ENCODE assay signal across 21 cellular contexts in genomic region chr5:16628376-16628775, GRCh38. TPM values are rescaled to one million over a fixed set of nuclear protein-coding genes. Genes with fewer than 3 reads are reported as not detected.
A peak's percentile ranks its signal among the peaks of the same experiment; 100 is the strongest.
DNase-seq lines count a peak whose midpoint lies in the region; ATAC-seq and TF ChIP-seq lines count a peak whose summit lies in the region.
"Had no signal": no experiment of that assay in that cellular context is flagged by ENCODE, and none has a peak within 500 bp of the region (broad histone marks: within the 10 kb centered on the region; RNA-seq: fewer than 3 reads in every experiment).

No MANE protein-coding gene starts in this region.

- in situ Hi-C loops in KBM-7 (cut with MboI; ENCODE audit: low pct_unique_long_range_greater_than_20kb, low sequenced_read_pairs) = no loop called here

- peak overlapping the region in 10 of 11 experiments; percentile 52 to 86 (median 72); a peak in 15 of 22 replicates for H3K4me2 ChIP-seq in BLaER1 treated with 17β-estradiol and CSF1 and Interleukin-3, amounts not matched to agents 10 nM and 100 nM
- H3K4me2 ChIP-seq: PC-9 had no signal

- H3K27ac ChIP-seq in BLaER1 treated with 17β-estradiol and CSF1 and Interleukin-3, amounts not matched to agents 10 nM and 100 nM = peak overlapping the region in 9 of 11 experiments; percentile 34 to 77 (median 72); a peak in 15 of 22 replicates
- no peak overlapping the region for H3K27ac ChIP-seq in CD8-positive, alpha-beta T cell (ENCODE audit: low read depth, low read length)
- H3K27ac ChIP-seq in lower lobe of right lung = no peak overlapping the region
- H3K27ac ChIP-seq: cardiac muscle cell, esophagus muscularis mucosa, PC-9, SJSA1 had no signal

- no peak overlapping the region for H3K9ac ChIP-seq in BLaER1 treated with 17β-estradiol and CSF1 and Interleukin-3, amounts not matched to agents 10 nM and 100 nM

- no peaks in the 10 kb centered on the region for H3K27me3 Mint-ChIP-seq in CD8-positive, alpha-beta T cell (ENCODE audit: low read depth)

- H3K4me1 Mint-ChIP-seq in CD8-positive, alpha-beta T cell (ENCODE audit: low read depth) = peaks cover 66% of the 10 kb centered on the region
- H3K4me1 Mint-ChIP-seq in stimulated activated effector memory CD8-positive, alpha-beta T cell treated with anti-CD3 and anti-CD28 coated beads, Interleukin-12 subunit alpha, Interleukin-12 subunit beta, amount 100 ng/mL, for 72 hours = peaks cover 15% of the 10 kb centered on the region

- ATAC-seq in CD8-positive, alpha-beta T cell = no peak
- ATAC-seq in lower lobe of right lung (no peak), HG03469 (IDR thresholded peaks at IDR 0.05; ENCODE audit: unreplicated experiment) (no peak)
- no peak for ATAC-seq in stimulated activated effector memory CD8-positive, alpha-beta T cell treated with anti-CD3 and anti-CD28 coated beads, Interleukin-12 subunit alpha, Interleukin-12 subunit beta, amount 100 ng/mL, for 72 hours
- ATAC-seq: left lung had no signal

- TF ChIP-seq CTCF in CD8-positive, alpha-beta T cell (IDR thresholded peaks at IDR 0.05) = no peak
- TF ChIP-seq CTCF in fibroblast of villous mesenchyme (IDR thresholded peaks at IDR 0.05; ENCODE audit: insufficient read depth, low read depth, low read length) (no peak), lower lobe of right lung (IDR thresholded peaks at IDR 0.05) (no peak)

- POLR2A ChIA-PET in CD8-positive, alpha-beta T cell (lab: Charles Lee) = interaction anchor here (5.7 kb wide), 1 partner anchor 11 kb away, joined by 89 read pairs; the partner anchor contains the start of gene RETREG1

- no peaks in the 10 kb centered on the region for H4K20me1 ChIP-seq in BLaER1 treated with 17β-estradiol and CSF1 and Interleukin-3, amounts not matched to agents 10 nM and 100 nM

- intact Hi-C loops in CD8-positive, alpha-beta T cell (cut with DNase I, micrococcal nuclease) = no loop called here
- intact Hi-C loops in lower lobe of right lung (cut with DNase I) = no loop called here

- H3K4me3 Mint-ChIP-seq in CD8-positive, alpha-beta T cell = no peak overlapping the region
- no peak overlapping the region for H3K4me3 Mint-ChIP-seq in stimulated activated effector memory CD8-positive, alpha-beta T cell treated with anti-CD3 and anti-CD28 coated beads, Interleukin-12 subunit alpha, Interleukin-12 subunit beta, amount 100 ng/mL, for 72 hours
- H3K4me3 Mint-ChIP-seq: type B pancreatic cell had no signal

- H3K4me1 ChIP-seq in BLaER1 treated with 17β-estradiol and CSF1 and Interleukin-3, amounts not matched to agents 10 nM and 100 nM = peaks cover 45 to 65% (median 61%) of the 10 kb centered on the region in 10 experiments
- H3K4me1 ChIP-seq in CD8-positive, alpha-beta T cell (ENCODE audit: insufficient read depth, low read length) = peaks cover 55% of the 10 kb centered on the region
- H3K4me1 ChIP-seq in lower lobe of right lung = peaks cover 7% of the 10 kb centered on the region
- H3K4me1 ChIP-seq: esophagus muscularis mucosa, SJSA1 had no signal

- no peak overlapping the region for H3K4me3 ChIP-seq in BLaER1 treated with 17β-estradiol and CSF1 and Interleukin-3, amounts not matched to agents 10 nM and 100 nM
- no peak overlapping the region for H3K4me3 ChIP-seq in CD8-positive, alpha-beta T cell (ENCODE audit: low read depth, low read length)
- no peak overlapping the region for H3K4me3 ChIP-seq in fibroblast of villous mesenchyme (ENCODE audit: low read depth, low read length)
- H3K4me3 ChIP-seq in lower lobe of right lung = no peak overlapping the region
- H3K4me3 ChIP-seq: cardiac muscle cell, esophagus muscularis mucosa, left lung, PC-9, SJSA1 had no signal

- H3K27ac Mint-ChIP-seq in CD8-positive, alpha-beta T cell = peak overlapping the region; percentile 50
- H3K27ac Mint-ChIP-seq in stimulated activated effector memory CD8-positive, alpha-beta T cell treated with anti-CD3 and anti-CD28 coated beads, Interleukin-12 subunit alpha, Interleukin-12 subunit beta, amount 100 ng/mL, for 72 hours = no peak overlapping the region
- H3K27ac Mint-ChIP-seq: type B pancreatic cell had no signal

- no peak for DNase-seq in CD8-positive, alpha-beta T cell
- DNase-seq in NCI-H524 treated with DMSO at 0.1 percent for 48 hours (lab: John Stamatoyannopoulos, UW) (peak; percentile 72), fibroblast of villous mesenchyme (ENCODE audit: low read depth) (peak; percentile 6), lower lobe of right lung (no peak), KBM-7 (no peak)
- no peak for DNase-seq in stimulated activated effector memory CD8-positive, alpha-beta T cell treated with anti-CD3 and anti-CD28 coated beads, Interleukin-12 subunit alpha, Interleukin-12 subunit beta, amount 100 ng/mL, for 72 hours (ENCODE audit: low spot score in 2 of 2)
- DNase-seq: activated CD4-positive, CD25-positive, alpha-beta regulatory T cell; amniotic stem cell; Calu3; effector CD8-positive, alpha-beta T cell; left lung; NCI-H1092 treated with DMSO at 0.1 percent for 48 hours; PC-9 had no signal

- no peaks in the 10 kb centered on the region for H3K9me3 Mint-ChIP-seq in CD8-positive, alpha-beta T cell
- no peaks in the 10 kb centered on the region for H3K9me3 Mint-ChIP-seq in stimulated activated effector memory CD8-positive, alpha-beta T cell treated with anti-CD3 and anti-CD28 coated beads, Interleukin-12 subunit alpha, Interleukin-12 subunit beta, amount 100 ng/mL, for 72 hours
- H3K9me3 Mint-ChIP-seq: T-helper 2 cell treated with Interferon-gamma antibody and Interleukin-4, amounts not matched to agents 5 μg/mL and 100 μg/mL, for 36 hours; type B pancreatic cell had no signal

- H3K9me3 ChIP-seq in BLaER1 treated with 17β-estradiol and CSF1 and Interleukin-3, amounts not matched to agents 10 nM and 100 nM (replicated peaks in 1 of 11) = peaks cover 0 to 6% (median 0%) of the 10 kb centered on the region in 11 experiments; a peak in 1 of 22 replicates
- no peaks in the 10 kb centered on the region for H3K9me3 ChIP-seq in CD8-positive, alpha-beta T cell (ENCODE audit: low read length)
- no peaks in the 10 kb centered on the region for H3K9me3 ChIP-seq in lower lobe of right lung
- H3K9me3 ChIP-seq: esophagus muscularis mucosa, left lung, SJSA1 had no signal

- CTCF ChIA-PET in CD8-positive, alpha-beta T cell (lab: Charles Lee) = interaction anchor here (1.4 to 7.4 kb wide), 3 partner anchors 11 to 44 kb away, joined by 4 to 47 read pairs (median 16); partner anchors contain the start of gene RETREG1

- H3K36me3 ChIP-seq in BLaER1 treated with 17β-estradiol and CSF1 and Interleukin-3, amounts not matched to agents 10 nM and 100 nM = no peaks in the 10 kb centered on the region
- no peaks in the 10 kb centered on the region for H3K36me3 ChIP-seq in CD8-positive, alpha-beta T cell (ENCODE audit: insufficient read depth, low read length)
- no peaks in the 10 kb centered on the region for H3K36me3 ChIP-seq in lower lobe of right lung
- H3K36me3 ChIP-seq: cardiac muscle cell, esophagus muscularis mucosa, left lung, SJSA1 had no signal

- H3K36me3 Mint-ChIP-seq in CD8-positive, alpha-beta T cell = no peaks in the 10 kb centered on the region
- no peaks in the 10 kb centered on the region for H3K36me3 Mint-ChIP-seq in stimulated activated effector memory CD8-positive, alpha-beta T cell treated with anti-CD3 and anti-CD28 coated beads, Interleukin-12 subunit alpha, Interleukin-12 subunit beta, amount 100 ng/mL, for 72 hours
- H3K36me3 Mint-ChIP-seq: type B pancreatic cell had no signal

- no peaks in the 10 kb centered on the region for H3K27me3 ChIP-seq in BLaER1 treated with 17β-estradiol and CSF1 and Interleukin-3, amounts not matched to agents 10 nM and 100 nM
- H3K27me3 ChIP-seq in CD8-positive, alpha-beta T cell (ENCODE audit: insufficient read depth, low read length) = no peaks in the 10 kb centered on the region
- peaks cover 4% of the 10 kb centered on the region for H3K27me3 ChIP-seq in lower lobe of right lung (ENCODE audit: low read depth)
- H3K27me3 ChIP-seq: cardiac muscle cell, left lung had no signal

RNA-seq across cellular contexts. Expression of gene RETREG1, which starts 11.6 kb away (rescaled TPM):
- 10 to 100 TPM; 62.2 to 73.9 TPM for total RNA-seq in CD8-positive, alpha-beta T cell
- total RNA-seq in fibroblast of villous mesenchyme (0.64 and 1.7 TPM in 2 replicates), lower lobe of right lung (20.6 TPM)
- total RNA-seq: glomerular endothelial cell had no signal

Comparison
In these comparisons a context has a peak if more than half of its experiments do, and no peak if none do; other contexts are left out.
1. H3K27ac ChIP-seq: peak in BLaER1 treated with 17β-estradiol and CSF1 and Interleukin-3, amounts not matched to agents 10 nM and 100 nM (9 of 11); none in CD8-positive, alpha-beta T cell (single experiment) and lower lobe of right lung (single experiment).
2. DNase-seq: peak in NCI-H524 treated with DMSO at 0.1 percent for 48 hours (single experiment) and fibroblast of villous mesenchyme (single experiment); none in CD8-positive, alpha-beta T cell (0 of 7), lower lobe of right lung (single experiment), stimulated activated effector memory CD8-positive, alpha-beta T cell treated with anti-CD3 and anti-CD28 coated beads, Interleukin-12 subunit alpha, Interleukin-12 subunit beta, amount 100 ng/mL, for 72 hours (0 of 2) and KBM-7 (single experiment).